ENCODE assay signal across 8 cellular contexts in the genomic region with DNA sequence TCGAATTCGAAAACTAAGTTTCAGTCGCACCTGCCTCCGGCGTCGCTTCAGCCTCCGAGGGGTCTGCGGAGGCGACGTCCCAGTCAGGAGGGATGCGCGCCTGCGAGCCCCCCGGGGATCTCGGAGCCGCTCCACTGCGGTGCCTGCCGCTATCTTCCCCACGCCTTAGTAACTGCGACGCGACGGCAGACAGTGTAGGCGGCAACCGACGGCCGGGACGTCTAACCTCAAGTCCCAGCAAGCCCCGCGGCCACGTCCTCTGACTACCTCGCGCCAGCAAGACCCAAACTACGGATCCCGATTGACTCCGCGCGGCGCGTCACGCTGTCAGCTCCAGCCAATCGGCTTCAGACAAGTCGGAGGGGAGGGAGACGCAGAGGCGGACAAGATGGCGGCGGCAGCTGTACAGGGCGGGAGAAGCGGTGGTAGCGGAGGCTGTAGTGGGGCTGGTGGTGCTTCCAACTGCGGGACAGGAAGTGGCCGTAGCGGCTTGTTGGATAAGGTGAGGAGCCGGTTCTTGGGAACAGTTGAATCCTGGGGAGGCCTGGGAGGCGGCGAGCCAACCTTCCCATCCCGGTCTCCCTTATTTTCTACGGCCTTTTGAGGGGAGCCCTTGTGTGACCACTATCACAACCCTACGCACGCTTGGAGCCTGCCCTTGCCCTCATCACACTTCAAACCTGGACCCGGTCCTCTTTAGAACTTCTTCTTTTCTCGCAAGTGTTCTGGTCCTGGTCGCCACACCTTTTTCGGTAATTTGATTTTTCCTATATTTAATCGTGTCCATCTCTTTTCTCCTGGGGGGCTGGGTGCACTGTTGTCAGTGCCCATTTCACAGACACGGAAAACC. TPM values are rescaled to one million over a fixed set of nuclear protein-coding genes. Genes with fewer than 3 reads are reported as not detected.
DNase-seq lines count a peak whose midpoint lies in the region; ATAC-seq and TF ChIP-seq lines count a peak whose summit lies in the region.

SPCS2 (plus strand) TSS at position 369 of the 850 bp plus-strand sequence; CDS start at position 389, 20 bp downstream.
A gene with protein sequence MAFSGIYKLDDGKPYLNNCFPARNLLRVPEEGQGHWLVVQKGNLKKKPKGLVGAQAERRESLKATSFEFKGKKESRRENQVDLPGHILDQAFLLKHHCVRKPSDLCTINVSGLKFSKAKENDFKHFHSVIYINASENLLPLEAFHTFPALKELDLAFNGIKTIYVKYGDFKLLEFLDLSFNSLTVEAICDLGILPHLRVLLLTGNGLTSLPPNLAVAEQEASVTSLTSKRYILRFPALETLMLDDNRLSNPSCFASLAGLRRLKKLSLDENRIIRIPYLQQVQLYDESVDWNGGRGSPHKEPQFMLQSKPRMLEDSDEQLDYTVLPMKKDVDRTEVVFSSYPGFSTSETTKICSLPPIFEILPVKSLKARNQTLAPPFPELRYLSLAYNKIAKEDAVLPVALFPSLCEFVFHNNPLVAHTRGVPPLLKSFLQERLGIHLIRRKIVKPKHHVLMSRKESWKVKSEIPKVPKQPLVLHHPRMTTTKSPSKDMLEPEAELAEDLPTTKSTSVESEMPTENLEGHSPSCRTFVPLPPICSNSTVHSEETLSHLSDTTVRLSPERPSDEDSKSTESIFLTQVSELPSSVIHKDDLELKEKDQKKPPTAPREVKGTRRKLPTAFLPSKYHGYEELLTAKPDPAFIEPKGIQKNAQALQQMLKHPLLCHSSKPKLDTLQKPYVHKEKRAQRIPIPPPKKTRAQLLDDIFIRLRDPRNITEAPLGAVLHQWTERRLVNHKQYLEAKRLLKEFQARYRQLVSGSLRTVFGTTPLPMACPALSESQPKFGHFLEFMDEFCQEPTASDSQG (minus strand): TSS at position 194 of the 850 bp plus-strand sequence. CDS start 8,213 bp downstream, outside the sequence.

- H3K9me3 ChIP-seq in adipocyte (ENCODE audit: control insufficient read depth, low read length) (no peaks in the 10 kb centered on the region), cardiac muscle cell (ENCODE audit: low read depth) (no peaks in the 10 kb centered on the region), parathyroid adenoma (ENCODE audit: control insufficient read depth, low read length) (no peaks in the 10 kb centered on the region), tibial nerve (no peaks in the 10 kb centered on the region)

- peak; percentile 50 to 85 for TF ChIP-seq POLR2A in tibial nerve (IDR thresholded peaks at IDR 0.05)

- TF ChIP-seq CTCF in GM12864 (IDR thresholded peaks at IDR 0.05; ENCODE audit: low read depth, low read length, missing control alignments), result no peak
- no peak for TF ChIP-seq CTCF in cardiac muscle cell (IDR thresholded peaks at IDR 0.05; ENCODE audit: low read depth, low read length)
- no peak for TF ChIP-seq CTCF in parathyroid adenoma (IDR thresholded peaks at IDR 0.05)
- peak in 1 of 5 experiments; percentile 34 for TF ChIP-seq CTCF in tibial nerve (IDR thresholded peaks at IDR 0.05)

- H3K27ac ChIP-seq in cardiac muscle cell (peak within 1 kb of the TSS; percentile 76), parathyroid adenoma (peak within 1 kb of the TSS; percentile 79), tibial nerve (peak within 1 kb of the TSS; percentile 79 to 91 (median 87))

- DNase-seq in GM12864 (ENCODE audit: low read depth) (peak; percentile 97), NCI-H1417 (lab: John Stamatoyannopoulos, UW) (peak; percentile 97 to 99 (median 97)), SW 1271 (lab: John Stamatoyannopoulos, UW) (peak; percentile 96 to 98), adipocyte (ENCODE audit: low read depth) (peak; percentile 100), cardiac muscle cell (ENCODE audit: low read depth in 1 of 2, low spot score in 1 of 2) (peak; percentile 99), tibial nerve (ENCODE audit: low spot score in 2 of 2) (peak; percentile 96)

- peaks cover 37% of the 10 kb centered on the region for H3K79me2 ChIP-seq in parathyroid adenoma

- H3K9ac ChIP-seq in adipocyte (ENCODE audit: low read length) (peak within 1 kb of the TSS; percentile 99), parathyroid adenoma (peak within 1 kb of the TSS; percentile 67)

- WGBS in tibial nerve, 2 donors, result 0 to 1% methylated on average over 47 to 61 of the region's 66 CpGs

- no peaks in the 10 kb centered on the region for H3K27me3 ChIP-seq in adipocyte (replicated peaks; ENCODE audit: control insufficient read depth, insufficient read depth, low read length)
- no peaks in the 10 kb centered on the region for H3K27me3 ChIP-seq in cardiac muscle cell
- no peaks in the 10 kb centered on the region for H3K27me3 ChIP-seq in parathyroid adenoma (ENCODE audit: control insufficient read depth, insufficient read depth, low read length)
- no peaks in the 10 kb centered on the region for H3K27me3 ChIP-seq in tibial nerve

- peaks cover 35% of the 10 kb centered on the region for H3K4me1 ChIP-seq in adipocyte (ENCODE audit: control insufficient read depth, insufficient read depth, low read length)
- peaks cover 24% of the 10 kb centered on the region for H3K4me1 ChIP-seq in cardiac muscle cell (ENCODE audit: low read depth)
- H3K4me1 ChIP-seq in parathyroid adenoma, result peaks cover 3% of the 10 kb centered on the region
- peaks cover 0 to 56% (median 17%) of the 10 kb centered on the region in 4 donors for H3K4me1 ChIP-seq in tibial nerve

- H3K36me3 ChIP-seq in adipocyte (ENCODE audit: control insufficient read depth, insufficient read depth, low read length, severe bottlenecking), result peaks cover 5% of the 10 kb centered on the region
- no peaks in the 10 kb centered on the region for H3K36me3 ChIP-seq in cardiac muscle cell
- no peaks in the 10 kb centered on the region for H3K36me3 ChIP-seq in parathyroid adenoma (ENCODE audit: control insufficient read depth, insufficient read depth, low read length)
- peaks cover 0 to 7% (median 0%) of the 10 kb centered on the region in 3 donors for H3K36me3 ChIP-seq in tibial nerve

- peak within 1 kb of the TSS; percentile 65 for H3K4me3 ChIP-seq in GM12864 (ENCODE audit: low read depth, low read length)
- H3K4me3 ChIP-seq in adipocyte (ENCODE audit: low read length), result peak within 1 kb of the TSS; percentile 100
- H3K4me3 ChIP-seq in cardiac muscle cell, result peak within 1 kb of the TSS; percentile 87
- peak within 1 kb of the TSS; percentile 90 for H3K4me3 ChIP-seq in parathyroid adenoma (ENCODE audit: low read depth, low read length)
- peak within 1 kb of the TSS; percentile 64 to 83 (median 74) for H3K4me3 ChIP-seq in tibial nerve

- H3K4me2 ChIP-seq in parathyroid adenoma (ENCODE audit: low read length), result peak within 1 kb of the TSS; percentile 91

- peak within 1 kb of the TSS; percentile 93 for H2AFZ ChIP-seq in parathyroid adenoma

- peak; percentile 79 to 98 for TF ChIP-seq EP300 in tibial nerve (IDR thresholded peaks at IDR 0.05)

- ATAC-seq in HG02759 (IDR thresholded peaks at IDR 0.05; ENCODE audit: unreplicated experiment), result peak; percentile 94

RNA-seq across cellular contexts. Expression of gene SPCS2, which starts in this region (rescaled TPM):
- total RNA-seq in cardiac muscle cell (38.1 and 48.5 TPM in 2 replicates), tibial nerve (10 to 100 TPM; 28.3 to 95.7 (median 61.7) TPM)
- 333 and 430 TPM in 2 replicates for polyA plus RNA-seq in cardiac muscle cell

RNA-seq across cellular contexts. Expression of the second gene that starts in this region (rescaled TPM):
- total RNA-seq in cardiac muscle cell, result 15.2 and 35.9 TPM in 2 replicates
- 16.0 and 20.2 TPM in 2 replicates for polyA plus RNA-seq in cardiac muscle cell
- 10 to 100 TPM; 13.5 to 51.6 (median 25.3) TPM for total RNA-seq in tibial nerve

Comparison
In these comparisons a context has a peak if more than half of its experiments do, and no peak if none do; other contexts are left out.
1. Peak in every context shown above with its lines: DNase-seq, ATAC-seq, H3K4me3 ChIP-seq and H3K27ac ChIP-seq.